Comparison of ENCODE assay signal across 21 cellular contexts in the genomic region with DNA sequence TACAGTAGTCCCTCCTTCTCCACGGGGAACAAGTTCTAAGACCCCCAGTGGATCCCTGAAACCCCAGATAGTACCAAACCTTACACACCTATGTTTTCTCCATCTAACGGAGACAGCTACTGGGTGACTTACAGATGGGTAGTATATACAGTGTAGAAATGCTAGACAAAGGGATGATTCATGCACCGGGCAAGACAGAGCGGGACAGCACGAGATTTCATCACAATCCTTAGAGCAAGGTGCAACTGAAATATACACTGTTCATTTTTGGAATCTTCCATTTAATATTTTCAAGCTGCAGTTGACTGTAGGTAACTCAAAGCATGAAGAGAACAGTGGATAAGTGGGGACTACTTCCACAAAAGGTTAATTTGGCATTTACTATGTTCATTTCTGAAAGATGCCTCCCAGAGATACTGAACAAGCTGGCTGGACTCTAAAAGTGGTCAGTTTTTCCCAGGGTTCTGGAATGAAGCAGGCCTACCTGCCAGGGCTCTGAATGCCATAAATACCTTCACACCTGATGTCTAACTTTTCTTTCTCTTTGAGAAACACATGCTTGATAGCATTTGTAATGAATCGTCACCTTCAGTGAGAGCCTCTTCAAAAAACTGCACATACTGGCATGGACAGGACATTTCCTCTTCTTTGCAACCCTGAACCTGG.
DNase-seq lines count a peak whose midpoint lies in the region; ATAC-seq and TF ChIP-seq lines count a peak whose summit lies in the region.
"Had no signal": no experiment of that assay in that cellular context is flagged by ENCODE, and none has a peak within 500 bp of the region (broad histone marks: within the 10 kb centered on the region; RNA-seq: fewer than 3 reads in every experiment).

No MANE protein-coding gene starts in this region.

- TF ChIP-seq CTCF in neural progenitor cell (IDR thresholded peaks at IDR 0.05) = no peak

- peaks cover 6% of the 10 kb centered on the region for H4K20me1 ChIP-seq in neural progenitor cell (ENCODE audit: low read depth)

- no peak overlapping the region for H3K9ac ChIP-seq in neural progenitor cell

- peaks cover 23% of the 10 kb centered on the region for H3K4me1 ChIP-seq in neural progenitor cell

- no peaks in the 10 kb centered on the region for H3K79me2 ChIP-seq in neural progenitor cell (ENCODE audit: low read depth)

- H3K4me3 ChIP-seq in neural progenitor cell = no peak overlapping the region
- H3K4me3 ChIP-seq: gastrocnemius medialis, tibial artery had no signal

- H2AFZ ChIP-seq in neural progenitor cell (replicated peaks) = no peak overlapping the region

- peak overlapping the region; percentile 45 for H3K27ac Mint-ChIP-seq in activated T-cell treated with anti-CD3 and anti-CD28 coated beads, Interleukin-2, amount 50 U/mL, for 24 hours
- H3K27ac Mint-ChIP-seq in T-helper 17 cell = no peak overlapping the region
- peak overlapping the region; percentile 46 for H3K27ac Mint-ChIP-seq in neural progenitor cell

- H3K4me2 ChIP-seq in neural progenitor cell = no peak overlapping the region

- H3K27me3 ChIP-seq in neural progenitor cell = no peaks in the 10 kb centered on the region
- H3K27me3 ChIP-seq: gastrocnemius medialis, tibial artery had no signal

- DNase-seq in activated T-cell treated with anti-CD3 and anti-CD28 coated beads, Interleukin-2, amount 50 U/mL, for 24 hours = no peak
- no peak for DNase-seq in activated T-cell treated with anti-CD3 and anti-CD28 coated beads, Interleukin-2, amount 50 U/mL, for 1 hour
- DNase-seq in T-helper 17 cell = no peak
- peak; percentile 18 for DNase-seq in glomerular visceral epithelial cell (ENCODE audit: extremely low spot score)
- DNase-seq in neural progenitor cell (ENCODE audit: low spot score) = no peak
- no peak for DNase-seq in NCI-H1092 (lab: John Stamatoyannopoulos, UW)
- DNase-seq in stimulated activated CD4-positive, alpha-beta T cell treated with anti-CD3 and anti-CD28 coated beads, Interleukin-4, amount 100 ng/mL, for 4 hours = no peak
- DNase-seq: ACHN; activated effector memory CD4-positive, alpha-beta T cell treated with anti-CD3 and anti-CD28 coated beads, Interleukin-2, amount 50 U/mL, for 16 hours; aorta; DND-41; gastrocnemius medialis; NCI-H2081 treated with DMSO at 0.1 percent for 48 hours; NCI-H526; right cardiac atrium; stimulated activated CD4-positive, alpha-beta T cell treated with anti-CD3 and anti-CD28 coated beads, Interleukin-15, amount 100 ng/mL, for 24 hours; stimulated activated naive CD4-positive, alpha-beta T cell; T-helper 9 cell; tibial artery had no signal

- no peaks in the 10 kb centered on the region for H3K27me3 Mint-ChIP-seq in activated T-cell treated with anti-CD3 and anti-CD28 coated beads, Interleukin-2, amount 50 U/mL, for 24 hours
- H3K27me3 Mint-ChIP-seq in T-helper 17 cell (no peaks in the 10 kb centered on the region), neural progenitor cell (ENCODE audit: insufficient read depth, low read depth) (peaks cover 5% of the 10 kb centered on the region)

- no peak overlapping the region for H3K4me3 Mint-ChIP-seq in activated T-cell treated with anti-CD3 and anti-CD28 coated beads, Interleukin-2, amount 50 U/mL, for 24 hours
- peak overlapping the region; percentile 36 for H3K4me3 Mint-ChIP-seq in T-helper 17 cell
- no peak overlapping the region for H3K4me3 Mint-ChIP-seq in neural progenitor cell

- no peaks in the 10 kb centered on the region for H3K9me3 ChIP-seq in T-helper 17 cell (ENCODE audit: control insufficient read depth, low read length, poor library complexity, severe bottlenecking)
- no peaks in the 10 kb centered on the region for H3K9me3 ChIP-seq in neural progenitor cell (ENCODE audit: low read depth)
- H3K9me3 ChIP-seq: gastrocnemius medialis, tibial artery had no signal

- ATAC-seq in T-helper 17 cell (no peak), GM21717 (IDR thresholded peaks at IDR 0.05; ENCODE audit: unreplicated experiment) (no peak)
- ATAC-seq: activated CD4-positive, CD25-positive, alpha-beta regulatory T cell treated with anti-CD3 and anti-CD28 coated beads, Interleukin-2, amount 50 U/mL, for 24 hours; gastrocnemius medialis; right cardiac atrium had no signal

- H3K4me1 Mint-ChIP-seq in activated T-cell treated with anti-CD3 and anti-CD28 coated beads, Interleukin-2, amount 50 U/mL, for 24 hours (ENCODE audit: low read depth) = peaks cover 50% of the 10 kb centered on the region
- H3K4me1 Mint-ChIP-seq in T-helper 17 cell (peaks cover 29% of the 10 kb centered on the region), neural progenitor cell (peaks cover 27% of the 10 kb centered on the region)

- no peaks in the 10 kb centered on the region for H3K9me3 Mint-ChIP-seq in activated T-cell treated with anti-CD3 and anti-CD28 coated beads, Interleukin-2, amount 50 U/mL, for 24 hours
- no peaks in the 10 kb centered on the region for H3K9me3 Mint-ChIP-seq in neural progenitor cell

- H3K36me3 ChIP-seq in neural progenitor cell = no peaks in the 10 kb centered on the region
- H3K36me3 ChIP-seq: gastrocnemius medialis had no signal

- H3K27ac ChIP-seq in neural progenitor cell = no peak overlapping the region
- H3K27ac ChIP-seq: gastrocnemius medialis, tibial artery had no signal

- H3K36me3 Mint-ChIP-seq in activated T-cell treated with anti-CD3 and anti-CD28 coated beads, Interleukin-2, amount 50 U/mL, for 24 hours (ENCODE audit: low read depth) = peaks cover 12% of the 10 kb centered on the region
- no peaks in the 10 kb centered on the region for H3K36me3 Mint-ChIP-seq in T-helper 17 cell (ENCODE audit: low read depth)
- H3K36me3 Mint-ChIP-seq in neural progenitor cell = peaks cover 2% of the 10 kb centered on the region

- H3F3A ChIP-seq in neural progenitor cell (ENCODE audit: low read depth) = peaks cover 12% of the 10 kb centered on the region
